Comparison of ENCODE assay signal across 9 cellular contexts in the genomic region with DNA sequence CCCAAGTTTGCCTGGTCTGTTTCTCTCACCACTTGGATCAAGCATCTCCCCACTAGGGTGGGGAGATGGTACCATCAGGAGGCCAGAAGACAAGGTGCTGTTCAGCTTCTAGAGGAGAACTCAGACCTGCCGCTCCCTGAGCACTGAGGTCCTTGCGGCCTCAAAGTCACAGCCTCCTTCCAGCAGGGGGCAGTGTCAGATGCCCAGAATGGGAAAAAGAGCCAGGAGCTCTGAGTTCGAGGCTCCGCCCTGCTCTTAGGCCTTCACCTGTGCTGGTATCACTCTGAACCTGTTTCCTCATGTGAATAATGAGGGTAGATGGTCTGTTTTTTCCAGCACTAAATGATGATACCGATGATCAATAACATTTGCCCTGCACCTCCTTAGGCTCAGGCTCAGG.
DNase-seq lines count a peak whose midpoint lies in the region; TF ChIP-seq lines count a peak whose summit lies in the region.
"Had no signal": no experiment of that assay in that cellular context is flagged by ENCODE, and none has a peak within 500 bp of the region (broad histone marks: within the 10 kb centered on the region; RNA-seq: fewer than 3 reads in every experiment).

No MANE protein-coding gene starts in this region.

- TF ChIP-seq CTCF in GM10266 (IDR thresholded peaks at IDR 0.05; ENCODE audit: control insufficient read depth, insufficient read depth, low read depth, missing control alignments) (peak; percentile 25), astrocyte of the spinal cord (IDR thresholded peaks at IDR 0.05; ENCODE audit: low read depth, low read length) (peak; percentile 37), retinal pigment epithelial cell (conservative IDR thresholded peaks at IDR 0.05; ENCODE audit: low read depth, low read length) (peak; percentile 45)

- no peak overlapping the region for H3K4me3 ChIP-seq in astrocyte of the spinal cord (ENCODE audit: low read depth, low read length)
- H3K4me3 ChIP-seq in retinal pigment epithelial cell (ENCODE audit: low read length) = no peak overlapping the region
- H3K4me3 ChIP-seq: tibial nerve had no signal

- in situ Hi-C loops in astrocyte of the spinal cord (cut with HindIII; ENCODE audit: low sequenced_read_pairs) = no loop called here

- DNase-seq in GM10266 (ENCODE audit: extremely low spot score) (no peak), NCI-H69 (lab: John Stamatoyannopoulos, UW) (peak; percentile 20), astrocyte of the spinal cord (ENCODE audit: low read depth, low spot score) (no peak), retinal pigment epithelial cell (ENCODE audit: low read depth) (no peak), AML-193 (lab: John Stamatoyannopoulos, UW) (no peak), amniotic stem cell (lab: John Stamatoyannopoulos, UW) (no peak), NCI-H1048 (lab: John Stamatoyannopoulos, UW) (no peak), NCI-H524 treated with DMSO at 0.1 percent for 48 hours (lab: John Stamatoyannopoulos, UW) (no peak)
